ENCODE assay signal across 28 cellular contexts in genomic region chr11:18078909-18079308, GRCh38. TPM values are rescaled to one million over a fixed set of nuclear protein-coding genes. Genes with fewer than 3 reads are reported as not detected.
DNase-seq lines count a peak whose midpoint lies in the region; ATAC-seq and TF ChIP-seq lines count a peak whose summit lies in the region.
"Had no signal": no experiment of that assay in that cellular context is flagged by ENCODE, and none has a peak within 500 bp of the region (broad histone marks: within the 10 kb centered on the region; RNA-seq: fewer than 3 reads in every experiment).

No MANE protein-coding gene starts in this region.

- intact Hi-C loops in activated naive CD4-positive, alpha-beta T cell treated with anti-CD3 and anti-CD28 coated beads for 36 hours (cut with micrococcal nuclease), result no loop called here

- peaks cover 23% of the 10 kb centered on the region for H3K36me3 Mint-ChIP-seq in activated naive CD4-positive, alpha-beta T cell treated with anti-CD3 and anti-CD28 coated beads for 36 hours (ENCODE audit: low read depth)
- H3K36me3 Mint-ChIP-seq in activated naive CD8-positive, alpha-beta T cell, result peaks cover 20% of the 10 kb centered on the region
- H3K36me3 Mint-ChIP-seq in activated naive CD8-positive, alpha-beta T cell treated with anti-CD3 and anti-CD28 coated beads, Interleukin-2, amount 50 U/mL, for 24 hours (ENCODE audit: low read depth), result peaks cover 38% of the 10 kb centered on the region

- CTCF ChIA-PET in activated naive CD4-positive, alpha-beta T cell treated with anti-CD3 and anti-CD28 coated beads for 36 hours (lab: Charles Lee), result interaction anchor here (0.7 kb wide), 1 partner anchor 25 kb away, joined by 3 read pairs; no protein-coding TSS in a partner anchor

- DNase-seq in activated naive CD4-positive, alpha-beta T cell treated with anti-CD3 and anti-CD28 coated beads for 36 hours, result no peak
- DNase-seq in activated naive CD4-positive, alpha-beta T cell treated with anti-CD3 and anti-CD28 coated beads, Interleukin-2, amount 50 U/mL, for 16 hours, result no peak
- no peak for DNase-seq in activated naive CD8-positive, alpha-beta T cell treated with anti-CD3 and anti-CD28 coated beads, Interleukin-2, amount 50 U/mL, for 24 hours
- no peak for DNase-seq in glomerular visceral epithelial cell (ENCODE audit: extremely low spot score)
- DNase-seq: 8988T; ACHN; BE2C; C1 segment of cervical spinal cord; CD4-positive, alpha-beta memory T cell; CD4-positive, CD25-positive, alpha-beta regulatory T cell; CD8-positive, alpha-beta memory T cell; COR-L47; DMS 273 treated with DMSO at 0.1 percent for 48 hours; DMS153; DMS53; DMS79; DND-41; EL; GDM1 had no signal

- H3K27me3 Mint-ChIP-seq in activated naive CD4-positive, alpha-beta T cell treated with anti-CD3 and anti-CD28 coated beads for 36 hours (ENCODE audit: low read depth), result no peaks in the 10 kb centered on the region
- H3K27me3 Mint-ChIP-seq in activated naive CD8-positive, alpha-beta T cell, result no peaks in the 10 kb centered on the region
- H3K27me3 Mint-ChIP-seq in activated naive CD8-positive, alpha-beta T cell treated with anti-CD3 and anti-CD28 coated beads, Interleukin-2, amount 50 U/mL, for 24 hours, result no peaks in the 10 kb centered on the region
- H3K27me3 Mint-ChIP-seq: CD4-positive, alpha-beta memory T cell; CD4-positive, CD25-positive, alpha-beta regulatory T cell; CD8-positive, alpha-beta memory T cell had no signal

- peak; percentile 59 for ATAC-seq in activated naive CD8-positive, alpha-beta T cell treated with anti-CD3 and anti-CD28 coated beads, Interleukin-2, amount 50 U/mL, for 24 hours
- ATAC-seq in GM21619 (IDR thresholded peaks at IDR 0.05; ENCODE audit: unreplicated experiment), result no peak
- ATAC-seq: GM12878 had no signal

- peak overlapping the region; percentile 75 for H3K27ac ChIP-seq in VCaP
- H3K27ac ChIP-seq: BLaER1 had no signal

- peak overlapping the region; percentile 24 for H3K27ac Mint-ChIP-seq in activated naive CD4-positive, alpha-beta T cell treated with anti-CD3 and anti-CD28 coated beads for 36 hours
- H3K27ac Mint-ChIP-seq in activated naive CD8-positive, alpha-beta T cell, result peak overlapping the region; percentile 16
- peak overlapping the region; percentile 62 for H3K27ac Mint-ChIP-seq in activated naive CD8-positive, alpha-beta T cell treated with anti-CD3 and anti-CD28 coated beads, Interleukin-2, amount 50 U/mL, for 24 hours
- H3K27ac Mint-ChIP-seq: CD4-positive, CD25-positive, alpha-beta regulatory T cell had no signal

- TF ChIP-seq CTCF in VCaP (conservative IDR thresholded peaks at IDR 0.05), result no peak

- H3K4me3 Mint-ChIP-seq in activated naive CD4-positive, alpha-beta T cell treated with anti-CD3 and anti-CD28 coated beads for 36 hours, result no peak overlapping the region
- H3K4me3 Mint-ChIP-seq in activated naive CD8-positive, alpha-beta T cell, result no peak overlapping the region
- no peak overlapping the region for H3K4me3 Mint-ChIP-seq in activated naive CD8-positive, alpha-beta T cell treated with anti-CD3 and anti-CD28 coated beads, Interleukin-2, amount 50 U/mL, for 24 hours
- H3K4me3 Mint-ChIP-seq: CD14-positive monocyte; CD4-positive, alpha-beta memory T cell; CD4-positive, CD25-positive, alpha-beta regulatory T cell; CD8-positive, alpha-beta memory T cell had no signal

- H3K9me3 Mint-ChIP-seq in activated naive CD4-positive, alpha-beta T cell treated with anti-CD3 and anti-CD28 coated beads for 36 hours, result no peaks in the 10 kb centered on the region
- H3K9me3 Mint-ChIP-seq in activated naive CD8-positive, alpha-beta T cell (ENCODE audit: low read depth), result no peaks in the 10 kb centered on the region
- no peaks in the 10 kb centered on the region for H3K9me3 Mint-ChIP-seq in activated naive CD8-positive, alpha-beta T cell treated with anti-CD3 and anti-CD28 coated beads, Interleukin-2, amount 50 U/mL, for 24 hours
- H3K9me3 Mint-ChIP-seq: CD14-positive monocyte; CD4-positive, alpha-beta memory T cell; CD4-positive, CD25-positive, alpha-beta regulatory T cell; CD8-positive, alpha-beta memory T cell had no signal

- H3K4me1 Mint-ChIP-seq in activated naive CD4-positive, alpha-beta T cell treated with anti-CD3 and anti-CD28 coated beads for 36 hours (ENCODE audit: low read depth), result no peaks in the 10 kb centered on the region
- no peaks in the 10 kb centered on the region for H3K4me1 Mint-ChIP-seq in activated naive CD8-positive, alpha-beta T cell (ENCODE audit: low read depth)
- H3K4me1 Mint-ChIP-seq in activated naive CD8-positive, alpha-beta T cell treated with anti-CD3 and anti-CD28 coated beads, Interleukin-2, amount 50 U/mL, for 24 hours, result peaks cover 5% of the 10 kb centered on the region
- H3K4me1 Mint-ChIP-seq: CD4-positive, alpha-beta memory T cell; CD4-positive, CD25-positive, alpha-beta regulatory T cell; CD8-positive, alpha-beta memory T cell had no signal

RNA-seq across cellular contexts. Expression of gene SAAL1, which starts 27.0 kb away (rescaled TPM):
- 10 to 100 TPM; 36.4 to 37.0 TPM for total RNA-seq in activated naive CD4-positive, alpha-beta T cell treated with anti-CD3 and anti-CD28 coated beads for 36 hours

RNA-seq across cellular contexts. Expression of gene TPH1, which starts 32.8 kb away (rescaled TPM):
- under 1 TPM in 1 of 2 experiments, not detected in 1; 0.47 TPM for total RNA-seq in activated naive CD4-positive, alpha-beta T cell treated with anti-CD3 and anti-CD28 coated beads for 36 hours
- total RNA-seq: G401 had no signal

RNA-seq across cellular contexts. Expression of gene MRGPRX3, which starts 53.5 kb away (rescaled TPM):
- not detected for total RNA-seq in activated naive CD4-positive, alpha-beta T cell treated with anti-CD3 and anti-CD28 coated beads for 36 hours
- total RNA-seq: A673; CD4-positive, alpha-beta memory T cell; CD4-positive, CD25-positive, alpha-beta regulatory T cell; CD8-positive, alpha-beta memory T cell; Daoy; G401; GM12878 had no signal
